17 cellular contexts compared by ENCODE assay signal in genomic region chr6:133631421-133631820, GRCh38.
DNase-seq lines count a peak whose midpoint lies in the region; ATAC-seq, FAIRE-seq and TF ChIP-seq lines count a peak whose summit lies in the region.
"Had no signal": no experiment of that assay in that cellular context is flagged by ENCODE, and none has a peak within 500 bp of the region (broad histone marks: within the 10 kb centered on the region; RNA-seq: fewer than 3 reads in every experiment).

No MANE protein-coding gene starts in this region.

- TF ChIP-seq CTCF in AG09319 (IDR thresholded peaks at IDR 0.05; ENCODE audit: low read depth, low read length) (peak; percentile 34), cardiac fibroblast (IDR thresholded peaks at IDR 0.05; ENCODE audit: low read depth, low read length) (peak; percentile 24), HepG2 (CRISPR knock-in tag; IDR thresholded peaks at IDR 0.05) (no peak)

- no peaks in the 10 kb centered on the region for H3K36me3 ChIP-seq in HepG2 (replicated peaks in 1 of 2; ENCODE audit: control insufficient read depth in 1 of 2, insufficient read depth in 2 of 2, low read length in 2 of 2)
- H3K36me3 ChIP-seq: gastroesophageal sphincter had no signal

- BruUV-seq in HepG2 (replicated peaks; lab: Mats Ljungman, UMichigan) = no TSS peak

- H3K79me2 ChIP-seq in HepG2 (ENCODE audit: insufficient read depth, low read length) = no peaks in the 10 kb centered on the region

- no peak for TF ChIP-seq POLR2A in HepG2 (IDR thresholded peaks at IDR 0.05; ENCODE audit: insufficient read depth in 1 of 2, low read depth in 2 of 2, low read length in 2 of 2)
- TF ChIP-seq POLR2A in GM18505 (IDR thresholded peaks at IDR 0.05; ENCODE audit: borderline replicate concordance, extremely low read depth, insufficient read depth, insufficient read length) = no peak

- DNase-seq in AG09319 (ENCODE audit: extremely low read depth, low read depth) (no peak), cardiac fibroblast (ENCODE audit: low read depth in 2 of 2) (peak; percentile 75 to 85), HepG2 (ENCODE audit: low spot score) (peak; percentile 18), NCI-H2029 (lab: John Stamatoyannopoulos, UW) (no peak)
- no peak for DNase-seq in NK-92 treated with Interleukin-12 subunit alpha and Interleukin-12 subunit beta, amount 100 ng/mL, for 24 hours (lab: John Stamatoyannopoulos, UW)
- DNase-seq: activated CD8-positive, alpha-beta memory T cell treated with anti-CD3 and anti-CD28 coated beads, Interleukin-2, amount 10 ng/mL, durations not matched to agents 7 days and 5 days; C1 segment of cervical spinal cord; NCI-H1694 treated with DMSO at 0.1 percent for 48 hours; stimulated activated CD4-positive, alpha-beta T cell treated with anti-CD3 and anti-CD28 coated beads, Interleukin-4, amount 100 ng/mL, for 4 hours; stimulated activated naive CD4-positive, alpha-beta T cell had no signal

- intact Hi-C loops in HepG2 (cut with micrococcal nuclease; ENCODE audit: unreplicated experiment) = no loop called here

- H2AFZ ChIP-seq in HepG2 (ENCODE audit: low read length) = no peak overlapping the region

- peak; percentile 72 for ATAC-seq in HepG2
- ATAC-seq in GM18505 (IDR thresholded peaks at IDR 0.05; ENCODE audit: unreplicated experiment) = no peak
- no peak for ATAC-seq in GM18909 (IDR thresholded peaks at IDR 0.05; ENCODE audit: poor library complexity, unreplicated experiment)
- ATAC-seq: activated CD8-positive, alpha-beta memory T cell treated with anti-CD3 and anti-CD28 coated beads, Interleukin-2, amount 10 ng/mL, durations not matched to agents 7 days and 5 days; gastroesophageal sphincter had no signal

- POLR2A ChIA-PET in HepG2 (lab: Yijun Ruan, JAX) = no interaction called here

- H4K20me1 ChIP-seq in HepG2 (ENCODE audit: insufficient read depth, low read length) = no peaks in the 10 kb centered on the region

- no peaks in the 10 kb centered on the region for H3K9me3 ChIP-seq in HepG2 (ENCODE audit: low read length)
- H3K9me3 ChIP-seq: gastroesophageal sphincter had no signal

- in situ Hi-C loops in HepG2 (cut with HindIII; ENCODE audit: extremely low pct_ligation_motif_present, low pct_unique_long_range_greater_than_20kb) = no loop called here

- no peaks in the 10 kb centered on the region for H3K4me1 ChIP-seq in HepG2 (ENCODE audit: insufficient read depth, low read length)

- no peak overlapping the region for H3K9ac ChIP-seq in HepG2 (ENCODE audit: insufficient read depth, low read depth, low read length)

- WGBS in HepG2 (ENCODE audit: low lambda C conversion rate) = 0% methylated on average over 1 of the region's 1 CpG

- CTCF ChIA-PET in HepG2 (lab: Yijun Ruan, JAX; ENCODE audit: low intra/inter-chr PET ratio, low total read pairs) = no interaction called here

- no peak for TF ChIP-seq EP300 in Ishikawa (IDR thresholded peaks at IDR 0.05; ENCODE audit: borderline replicate concordance)
- TF ChIP-seq EP300 in HepG2 (IDR thresholded peaks at IDR 0.05; ENCODE audit: low read depth in 2 of 2, low read length in 2 of 2) = no peak
- no peak for TF ChIP-seq EP300 in HepG2 (CRISPR knock-in tag; IDR thresholded peaks at IDR 0.05; ENCODE audit: borderline replicate concordance)

- H3K4me2 ChIP-seq in HepG2 (ENCODE audit: low read depth, low read length) = no peak overlapping the region

- H3K4me3 ChIP-seq in cardiac fibroblast (replicated peaks in 1 of 2; ENCODE audit: low read depth in 2 of 2, low read length in 2 of 2) (no peak overlapping the region), HepG2 (replicated peaks in 1 of 3; ENCODE audit: insufficient read depth in 1 of 3, low read depth in 2 of 3, low read length in 3 of 3) (no peak overlapping the region)
- H3K4me3 ChIP-seq: coronary artery, gastroesophageal sphincter had no signal

- H3K27ac ChIP-seq in HepG2 (ENCODE audit: extremely low read length, insufficient read depth, low read length) = no peak overlapping the region
- H3K27ac ChIP-seq: coronary artery, gastroesophageal sphincter, VCaP had no signal

- no peaks in the 10 kb centered on the region for H3K27me3 ChIP-seq in HepG2 (ENCODE audit: control insufficient read depth in 1 of 2, insufficient read depth in 2 of 2, low read length in 2 of 2)
- H3K27me3 ChIP-seq: gastroesophageal sphincter had no signal

- no peak for FAIRE-seq in HepG2 (lab: Jason Lieb, UNC)
- FAIRE-seq: GM18507 had no signal

- TF ChIP-seq RAD21 in Ishikawa (IDR thresholded peaks at IDR 0.05; ENCODE audit: low read depth) (no peak), HepG2 (CRISPR knock-in tag; IDR thresholded peaks at IDR 0.05) (no peak)

TF ChIP-seq in Ishikawa, 13 proteins besides CTCF, POLR2A, EP300 and RAD21:
- TF ChIP-seq TEAD4 (IDR thresholded peaks at IDR 0.05) (peak; percentile 82), TAF1 (IDR thresholded peaks at IDR 0.05; ENCODE audit: low read depth) (no peak), NFIC (IDR thresholded peaks at IDR 0.05) (no peak)

TF ChIP-seq in HepG2, 621 proteins besides CTCF, POLR2A, EP300 and RAD21:
- TF ChIP-seq, protein P1, sequence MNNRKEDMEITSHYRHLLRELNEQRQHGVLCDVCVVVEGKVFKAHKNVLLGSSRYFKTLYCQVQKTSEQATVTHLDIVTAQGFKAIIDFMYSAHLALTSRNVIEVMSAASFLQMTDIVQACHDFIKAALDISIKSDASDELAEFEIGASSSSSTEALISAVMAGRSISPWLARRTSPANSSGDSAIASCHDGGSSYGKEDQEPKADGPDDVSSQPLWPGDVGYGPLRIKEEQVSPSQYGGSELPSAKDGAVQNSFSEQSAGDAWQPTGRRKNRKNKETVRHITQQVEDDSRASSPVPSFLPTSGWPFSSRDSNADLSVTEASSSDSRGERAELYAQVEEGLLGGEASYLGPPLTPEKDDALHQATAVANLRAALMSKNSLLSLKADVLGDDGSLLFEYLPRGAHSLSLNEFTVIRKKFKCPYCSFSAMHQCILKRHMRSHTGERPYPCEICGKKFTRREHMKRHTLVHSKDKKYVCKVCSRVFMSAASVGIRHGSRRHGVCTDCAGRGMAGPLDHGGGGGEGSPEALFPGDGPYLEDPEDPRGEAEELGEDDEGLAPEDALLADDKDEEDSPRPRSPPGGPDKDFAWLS (CRISPR knock-in tag; IDR thresholded peaks at IDR 0.05; ENCODE audit: borderline replicate concordance) = no peak
- peak; percentile 87 for TF ChIP-seq TEAD3 (CRISPR knock-in tag; optimal IDR thresholded peaks at IDR 0.05; ENCODE audit: borderline replicate concordance)

Comparison
In these comparisons a context has a peak if more than half of its experiments do, and no peak if none do; other contexts are left out.
1. DNase-seq: peak in cardiac fibroblast (2 of 2) and HepG2 (single experiment); none in AG09319 (single experiment), NCI-H2029 (single experiment) and NK-92 treated with Interleukin-12 subunit alpha and Interleukin-12 subunit beta, amount 100 ng/mL, for 24 hours (single experiment).